Comparison of ENCODE assay signal across 27 cellular contexts in genomic region chr13:105915451-105915850, GRCh38.
"Had no signal": no experiment of that assay in that cellular context is flagged by ENCODE, and none has a peak within 500 bp of the region (broad histone marks: within the 10 kb centered on the region; RNA-seq: fewer than 3 reads in every experiment).

No MANE protein-coding gene starts in this region.

- ATAC-seq: activated CD4-positive, alpha-beta T cell treated with anti-CD3 and anti-CD28 coated beads for 36 hours; activated T-cell treated with anti-CD3 and anti-CD28 coated beads, Interleukin-2, amount 50 U/mL, for 72 hours; body of pancreas; Right ventricle myocardium inferior had no signal

- H3K36me3 ChIP-seq: adrenal gland, MG63 had no signal

- H3K9ac ChIP-seq: KMS-11 had no signal

- H3K27ac ChIP-seq: adrenal gland, body of pancreas, KMS-11, SK-N-MC, VCaP had no signal

- H3K4me2 ChIP-seq: KMS-11 had no signal

- DNase-seq: activated CD4-positive, alpha-beta memory T cell treated with anti-CD3 and anti-CD28 coated beads, Interleukin-2, amount 10 ng/mL, durations not matched to agents 7 days and 5 days; activated CD4-positive, alpha-beta T cell treated with anti-CD3 and anti-CD28 coated beads for 36 hours; activated CD4-positive, alpha-beta T cell treated with anti-CD3 and anti-CD28 coated beads, Interleukin-2, amount 50 U/mL, for 1 hour; activated CD8-positive, alpha-beta memory T cell treated with anti-CD3 and anti-CD28 coated beads, Interleukin-2, amount 50 U/mL, for 4 hours; activated gamma-delta T cell treated with Interleukin-2 at 50 U/mL for 16 hours; activated naive CD4-positive, alpha-beta T cell treated with anti-CD3 and anti-CD28 coated beads, Interleukin-2, amount 10 ng/mL, durations not matched to agents 7 days and 5 days; activated naive CD8-positive, alpha-beta T cell treated with anti-CD3 and anti-CD28 coated beads for 36 hours; activated T-cell treated with anti-CD3 and anti-CD28 coated beads, Interleukin-2, amount 50 U/mL, for 72 hours; adrenal gland; anterior cingulate cortex; body of pancreas; central memory CD4-positive, alpha-beta T cell; NCI-H1092 treated with DMSO at 0.1 percent for 48 hours; NCI-H1417 treated with DMSO at 0.1 percent for 48 hours; NCI-H1694 treated with DMSO at 0.1 percent for 48 hours; NCI-H2029 treated with DMSO at 0.1 percent for 48 hours; NCI-H446; NCI-H524; NCI-H748 treated with DMSO at 0.1 percent for 48 hours; T-helper 1 cell had no signal

- H3K4me3 Mint-ChIP-seq: activated CD4-positive, alpha-beta memory T cell treated with anti-CD3 and anti-CD28 coated beads, Interleukin-2, amount 10 ng/mL, durations not matched to agents 7 days and 5 days; activated CD4-positive, alpha-beta T cell treated with anti-CD3 and anti-CD28 coated beads for 36 hours; activated naive CD4-positive, alpha-beta T cell treated with anti-CD3 and anti-CD28 coated beads, Interleukin-2, amount 10 ng/mL, durations not matched to agents 7 days and 5 days; activated naive CD8-positive, alpha-beta T cell treated with anti-CD3 and anti-CD28 coated beads for 36 hours; activated T-cell treated with anti-CD3 and anti-CD28 coated beads, Interleukin-2, amount 50 U/mL, for 72 hours had no signal

- H3K4me1 Mint-ChIP-seq: activated CD4-positive, alpha-beta memory T cell treated with anti-CD3 and anti-CD28 coated beads, Interleukin-2, amount 10 ng/mL, durations not matched to agents 7 days and 5 days; activated CD4-positive, alpha-beta T cell treated with anti-CD3 and anti-CD28 coated beads for 36 hours; activated naive CD4-positive, alpha-beta T cell treated with anti-CD3 and anti-CD28 coated beads, Interleukin-2, amount 10 ng/mL, durations not matched to agents 7 days and 5 days; activated naive CD8-positive, alpha-beta T cell treated with anti-CD3 and anti-CD28 coated beads for 36 hours had no signal

- H3K9me3 Mint-ChIP-seq: activated naive CD4-positive, alpha-beta T cell treated with anti-CD3 and anti-CD28 coated beads, Interleukin-2, amount 10 ng/mL, durations not matched to agents 7 days and 5 days; activated naive CD8-positive, alpha-beta T cell treated with anti-CD3 and anti-CD28 coated beads for 36 hours; activated T-helper 2 cell treated with anti-CD3 and anti-CD28 coated beads, Interferon-gamma antibody, Interleukin-2, Interleukin-4, amounts not matched to agents 10 μg/mL and 5 μg/mL and 100 μg/mL, durations not matched to agents 14 hours and 24 hours and 36 hours had no signal

- H3K27ac Mint-ChIP-seq: activated CD4-positive, alpha-beta memory T cell treated with anti-CD3 and anti-CD28 coated beads, Interleukin-2, amount 10 ng/mL, durations not matched to agents 7 days and 5 days; activated CD4-positive, alpha-beta T cell treated with anti-CD3 and anti-CD28 coated beads for 36 hours; activated naive CD4-positive, alpha-beta T cell treated with anti-CD3 and anti-CD28 coated beads, Interleukin-2, amount 10 ng/mL, durations not matched to agents 7 days and 5 days; activated naive CD8-positive, alpha-beta T cell treated with anti-CD3 and anti-CD28 coated beads for 36 hours; activated T-cell treated with anti-CD3 and anti-CD28 coated beads, Interleukin-2, amount 50 U/mL, for 72 hours; activated T-helper 2 cell treated with anti-CD3 and anti-CD28 coated beads, Interferon-gamma antibody, Interleukin-2, Interleukin-4, amounts not matched to agents 10 μg/mL and 5 μg/mL and 100 μg/mL, durations not matched to agents 14 hours and 24 hours and 36 hours had no signal

- FAIRE-seq: bronchial epithelial cell had no signal

- H3K4me3 ChIP-seq: adrenal gland, body of pancreas, MG63, SK-N-MC had no signal

- H3K27me3 ChIP-seq: adrenal gland, body of pancreas, MG63 had no signal

- H3K36me3 Mint-ChIP-seq: activated naive CD4-positive, alpha-beta T cell treated with anti-CD3 and anti-CD28 coated beads, Interleukin-2, amount 10 ng/mL, durations not matched to agents 7 days and 5 days; activated naive CD8-positive, alpha-beta T cell treated with anti-CD3 and anti-CD28 coated beads for 36 hours had no signal

- H3K9me3 ChIP-seq: adrenal gland, body of pancreas, MG63 had no signal

- H3K4me1 ChIP-seq: adrenal gland, body of pancreas had no signal

- H3K27me3 Mint-ChIP-seq: activated naive CD4-positive, alpha-beta T cell treated with anti-CD3 and anti-CD28 coated beads, Interleukin-2, amount 10 ng/mL, durations not matched to agents 7 days and 5 days had no signal
